Comparison of ENCODE assay signal across 1 cellular context in the genomic region with DNA sequence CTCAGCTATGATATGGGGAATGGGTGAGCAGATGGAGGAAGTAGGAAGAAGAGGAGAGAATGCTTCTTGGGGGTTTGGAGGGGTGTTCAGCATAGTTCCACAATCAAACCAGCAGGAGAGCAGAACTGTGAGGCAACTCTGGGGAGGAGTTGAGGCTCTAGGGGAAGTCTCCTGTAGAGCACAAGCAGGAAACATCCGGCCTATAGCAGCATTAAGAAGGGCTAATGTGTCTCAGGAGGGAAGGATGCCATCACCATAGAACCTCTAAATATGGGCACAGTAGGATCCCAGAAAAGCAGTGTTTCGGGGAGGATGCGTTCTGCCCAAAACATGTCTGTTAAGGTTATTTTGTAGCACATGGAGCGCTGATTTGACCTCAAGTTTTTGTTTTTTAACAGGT.
TF ChIP-seq lines count a peak whose summit lies in the region.

No MANE protein-coding gene starts in this region.

TF ChIP-seq in GM23338, 12 proteins besides CTCF, POLR2A, EP300 and RAD21:
- TF ChIP-seq, protein P1, sequence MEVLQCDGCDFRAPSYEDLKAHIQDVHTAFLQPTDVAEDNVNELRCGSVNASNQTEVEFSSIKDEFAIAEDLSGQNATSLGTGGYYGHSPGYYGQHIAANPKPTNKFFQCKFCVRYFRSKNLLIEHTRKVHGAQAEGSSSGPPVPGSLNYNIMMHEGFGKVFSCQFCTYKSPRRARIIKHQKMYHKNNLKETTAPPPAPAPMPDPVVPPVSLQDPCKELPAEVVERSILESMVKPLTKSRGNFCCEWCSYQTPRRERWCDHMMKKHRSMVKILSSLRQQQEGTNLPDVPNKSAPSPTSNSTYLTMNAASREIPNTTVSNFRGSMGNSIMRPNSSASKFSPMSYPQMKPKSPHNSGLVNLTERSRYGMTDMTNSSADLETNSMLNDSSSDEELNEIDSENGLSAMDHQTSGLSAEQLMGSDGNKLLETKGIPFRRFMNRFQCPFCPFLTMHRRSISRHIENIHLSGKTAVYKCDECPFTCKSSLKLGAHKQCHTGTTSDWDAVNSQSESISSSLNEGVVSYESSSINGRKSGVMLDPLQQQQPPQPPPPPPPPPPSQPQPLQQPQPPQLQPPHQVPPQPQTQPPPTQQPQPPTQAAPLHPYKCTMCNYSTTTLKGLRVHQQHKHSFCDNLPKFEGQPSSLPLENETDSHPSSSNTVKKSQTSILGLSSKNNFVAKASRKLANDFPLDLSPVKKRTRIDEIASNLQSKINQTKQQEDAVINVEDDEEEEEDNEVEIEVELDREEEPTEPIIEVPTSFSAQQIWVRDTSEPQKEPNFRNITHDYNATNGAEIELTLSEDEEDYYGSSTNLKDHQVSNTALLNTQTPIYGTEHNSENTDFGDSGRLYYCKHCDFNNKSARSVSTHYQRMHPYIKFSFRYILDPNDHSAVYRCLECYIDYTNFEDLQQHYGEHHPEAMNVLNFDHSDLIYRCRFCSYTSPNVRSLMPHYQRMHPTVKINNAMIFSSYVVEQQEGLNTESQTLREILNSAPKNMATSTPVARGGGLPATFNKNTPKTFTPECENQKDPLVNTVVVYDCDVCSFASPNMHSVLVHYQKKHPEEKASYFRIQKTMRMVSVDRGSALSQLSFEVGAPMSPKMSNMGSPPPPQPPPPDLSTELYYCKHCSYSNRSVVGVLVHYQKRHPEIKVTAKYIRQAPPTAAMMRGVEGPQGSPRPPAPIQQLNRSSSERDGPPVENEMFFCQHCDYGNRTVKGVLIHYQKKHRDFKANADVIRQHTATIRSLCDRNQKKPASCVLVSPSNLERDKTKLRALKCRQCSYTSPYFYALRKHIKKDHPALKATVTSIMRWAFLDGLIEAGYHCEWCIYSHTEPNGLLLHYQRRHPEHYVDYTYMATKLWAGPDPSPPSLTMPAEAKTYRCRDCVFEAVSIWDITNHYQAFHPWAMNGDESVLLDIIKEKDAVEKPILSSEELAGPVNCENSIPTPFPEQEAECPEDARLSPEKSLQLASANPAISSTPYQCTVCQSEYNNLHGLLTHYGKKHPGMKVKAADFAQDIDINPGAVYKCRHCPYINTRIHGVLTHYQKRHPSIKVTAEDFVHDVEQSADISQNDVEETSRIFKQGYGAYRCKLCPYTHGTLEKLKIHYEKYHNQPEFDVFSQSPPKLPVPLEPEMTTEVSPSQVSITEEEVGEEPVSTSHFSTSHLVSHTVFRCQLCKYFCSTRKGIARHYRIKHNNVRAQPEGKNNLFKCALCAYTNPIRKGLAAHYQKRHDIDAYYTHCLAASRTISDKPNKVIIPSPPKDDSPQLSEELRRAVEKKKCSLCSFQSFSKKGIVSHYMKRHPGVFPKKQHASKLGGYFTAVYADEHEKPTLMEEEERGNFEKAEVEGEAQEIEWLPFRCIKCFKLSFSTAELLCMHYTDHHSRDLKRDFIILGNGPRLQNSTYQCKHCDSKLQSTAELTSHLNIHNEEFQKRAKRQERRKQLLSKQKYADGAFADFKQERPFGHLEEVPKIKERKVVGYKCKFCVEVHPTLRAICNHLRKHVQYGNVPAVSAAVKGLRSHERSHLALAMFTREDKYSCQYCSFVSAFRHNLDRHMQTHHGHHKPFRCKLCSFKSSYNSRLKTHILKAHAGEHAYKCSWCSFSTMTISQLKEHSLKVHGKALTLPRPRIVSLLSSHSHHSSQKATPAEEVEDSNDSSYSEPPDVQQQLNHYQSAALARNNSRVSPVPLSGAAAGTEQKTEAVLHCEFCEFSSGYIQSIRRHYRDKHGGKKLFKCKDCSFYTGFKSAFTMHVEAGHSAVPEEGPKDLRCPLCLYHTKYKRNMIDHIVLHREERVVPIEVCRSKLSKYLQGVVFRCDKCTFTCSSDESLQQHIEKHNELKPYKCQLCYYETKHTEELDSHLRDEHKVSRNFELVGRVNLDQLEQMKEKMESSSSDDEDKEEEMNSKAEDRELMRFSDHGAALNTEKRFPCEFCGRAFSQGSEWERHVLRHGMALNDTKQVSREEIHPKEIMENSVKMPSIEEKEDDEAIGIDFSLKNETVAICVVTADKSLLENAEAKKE (CRISPR knock-in tag; IDR thresholded peaks at IDR 0.05): peak; percentile 90
- TF ChIP-seq POLR2AphosphoS5 (IDR thresholded peaks at IDR 0.05; ENCODE audit: low read depth) (peak; percentile 68), ZNF114 (CRISPR knock-in tag; IDR thresholded peaks at IDR 0.05) (no peak), JUNB (IDR thresholded peaks at IDR 0.05; ENCODE audit: unreplicated experiment) (no peak), STAT1 (IDR thresholded peaks at IDR 0.05; ENCODE audit: unreplicated experiment) (no peak), ZNF331 (CRISPR knock-in tag; IDR thresholded peaks at IDR 0.05; ENCODE audit: low read depth) (no peak), EZH2 (IDR thresholded peaks at IDR 0.05; ENCODE audit: low read depth, unreplicated experiment) (no peak), NANOG (IDR thresholded peaks at IDR 0.05; ENCODE audit: borderline replicate concordance) (no peak; the same call in 1 of the 2 replicates), EZH2phosphoT487 (IDR thresholded peaks at IDR 0.05; ENCODE audit: unreplicated experiment) (no peak), CREB1 (CRISPR knock-in tag; IDR thresholded peaks at IDR 0.05; ENCODE audit: low read depth) (0 out of 2 replicates have a peak, but pooled peaks have one; percentile 14)
- TF ChIP-seq, protein P2, sequence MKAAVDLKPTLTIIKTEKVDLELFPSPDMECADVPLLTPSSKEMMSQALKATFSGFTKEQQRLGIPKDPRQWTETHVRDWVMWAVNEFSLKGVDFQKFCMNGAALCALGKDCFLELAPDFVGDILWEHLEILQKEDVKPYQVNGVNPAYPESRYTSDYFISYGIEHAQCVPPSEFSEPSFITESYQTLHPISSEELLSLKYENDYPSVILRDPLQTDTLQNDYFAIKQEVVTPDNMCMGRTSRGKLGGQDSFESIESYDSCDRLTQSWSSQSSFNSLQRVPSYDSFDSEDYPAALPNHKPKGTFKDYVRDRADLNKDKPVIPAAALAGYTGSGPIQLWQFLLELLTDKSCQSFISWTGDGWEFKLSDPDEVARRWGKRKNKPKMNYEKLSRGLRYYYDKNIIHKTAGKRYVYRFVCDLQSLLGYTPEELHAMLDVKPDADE (IDR thresholded peaks at IDR 0.05): peak; percentile 87
- TF ChIP-seq, protein P3, sequence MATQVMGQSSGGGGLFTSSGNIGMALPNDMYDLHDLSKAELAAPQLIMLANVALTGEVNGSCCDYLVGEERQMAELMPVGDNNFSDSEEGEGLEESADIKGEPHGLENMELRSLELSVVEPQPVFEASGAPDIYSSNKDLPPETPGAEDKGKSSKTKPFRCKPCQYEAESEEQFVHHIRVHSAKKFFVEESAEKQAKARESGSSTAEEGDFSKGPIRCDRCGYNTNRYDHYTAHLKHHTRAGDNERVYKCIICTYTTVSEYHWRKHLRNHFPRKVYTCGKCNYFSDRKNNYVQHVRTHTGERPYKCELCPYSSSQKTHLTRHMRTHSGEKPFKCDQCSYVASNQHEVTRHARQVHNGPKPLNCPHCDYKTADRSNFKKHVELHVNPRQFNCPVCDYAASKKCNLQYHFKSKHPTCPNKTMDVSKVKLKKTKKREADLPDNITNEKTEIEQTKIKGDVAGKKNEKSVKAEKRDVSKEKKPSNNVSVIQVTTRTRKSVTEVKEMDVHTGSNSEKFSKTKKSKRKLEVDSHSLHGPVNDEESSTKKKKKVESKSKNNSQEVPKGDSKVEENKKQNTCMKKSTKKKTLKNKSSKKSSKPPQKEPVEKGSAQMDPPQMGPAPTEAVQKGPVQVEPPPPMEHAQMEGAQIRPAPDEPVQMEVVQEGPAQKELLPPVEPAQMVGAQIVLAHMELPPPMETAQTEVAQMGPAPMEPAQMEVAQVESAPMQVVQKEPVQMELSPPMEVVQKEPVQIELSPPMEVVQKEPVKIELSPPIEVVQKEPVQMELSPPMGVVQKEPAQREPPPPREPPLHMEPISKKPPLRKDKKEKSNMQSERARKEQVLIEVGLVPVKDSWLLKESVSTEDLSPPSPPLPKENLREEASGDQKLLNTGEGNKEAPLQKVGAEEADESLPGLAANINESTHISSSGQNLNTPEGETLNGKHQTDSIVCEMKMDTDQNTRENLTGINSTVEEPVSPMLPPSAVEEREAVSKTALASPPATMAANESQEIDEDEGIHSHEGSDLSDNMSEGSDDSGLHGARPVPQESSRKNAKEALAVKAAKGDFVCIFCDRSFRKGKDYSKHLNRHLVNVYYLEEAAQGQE (IDR thresholded peaks at IDR 0.05; ENCODE audit: unreplicated experiment): peak; percentile 24
TF ChIP-seq in GM23338: peak in this region for 5.
